Comparison of ENCODE assay signal across 8 cellular contexts in genomic region chr6:44000164-44000842, GRCh38.
DNase-seq lines count a peak whose midpoint lies in the region; ATAC-seq and TF ChIP-seq lines count a peak whose summit lies in the region.

No MANE protein-coding gene starts in this region.

- CTCF ChIA-PET in SK-N-SH (lab: Yijun Ruan, JAX), result interaction anchor here (0.6 to 2.4 kb wide), 10 partner anchors 9 to 336 kb away, joined by 3 to 8 read pairs (median 4); no protein-coding TSS in a partner anchor

- peaks cover 44% of the 10 kb centered on the region for H3K27me3 Mint-ChIP-seq in T-helper 17 cell

- POLR2A ChIA-PET in SK-N-SH (lab: Yijun Ruan, JAX), result interaction anchor here (1.5 kb wide), 1 partner anchor 10 kb away, joined by 6 read pairs; no protein-coding TSS in a partner anchor

- no peak overlapping the region for H3K27ac Mint-ChIP-seq in T-helper 17 cell

- H4K20me1 ChIP-seq in SK-N-SH (ENCODE audit: insufficient read depth), result no peaks in the 10 kb centered on the region

- TF ChIP-seq RAD21 in SK-N-SH (IDR thresholded peaks at IDR 0.05; ENCODE audit: low read length), result no peak

- ATAC-seq in SK-N-SH treated with all-trans-retinoic acid at 6 μM for 48 hours, result no peak
- peak; percentile 25 for ATAC-seq in T-helper 17 cell
- ATAC-seq in lung (ENCODE audit: insufficient read depth, low FRiP score), result peak; percentile 38
- ATAC-seq in HG03439 (IDR thresholded peaks at IDR 0.05; ENCODE audit: unreplicated experiment), result no peak

- H3K79me2 ChIP-seq in SK-N-SH (ENCODE audit: insufficient read depth), result no peaks in the 10 kb centered on the region

- H3K4me1 ChIP-seq in SK-N-SH (ENCODE audit: control insufficient read depth in 1 of 2, insufficient read depth in 2 of 2, low read depth in 1 of 2, low read length in 1 of 2) (peaks cover 11 to 42% of the 10 kb centered on the region in 2 experiments; a peak in 3 of 4 replicates), HUES64 (ENCODE audit: insufficient read depth, low read length) (peaks cover 37% of the 10 kb centered on the region), lung (ENCODE audit: control insufficient read depth in 2 of 2, insufficient read depth in 2 of 2, low read length in 2 of 2) (peaks cover 0 to 10% of the 10 kb centered on the region in 2 donors)

- TF ChIP-seq EP300 in SK-N-SH (IDR thresholded peaks at IDR 0.05; ENCODE audit: borderline replicate concordance in 1 of 2, low read depth in 1 of 2, low read length in 1 of 2), result no peak

- H3K9ac ChIP-seq in SK-N-SH (no peak overlapping the region), HUES64 (ENCODE audit: low read depth, low read length) (no peak overlapping the region)

- H3K4me1 Mint-ChIP-seq in T-helper 17 cell, result peaks cover 8% of the 10 kb centered on the region

- no peaks in the 10 kb centered on the region for H3K36me3 Mint-ChIP-seq in T-helper 17 cell (ENCODE audit: low read depth)

- no peak overlapping the region for H3K4me2 ChIP-seq in SK-N-SH

- H3K27me3 ChIP-seq in SK-N-SH (ENCODE audit: insufficient read depth) (no peaks in the 10 kb centered on the region), HUES64 (ENCODE audit: insufficient read depth, low read length) (peaks cover 13% of the 10 kb centered on the region; the same call in 1 of the 2 replicates), lung (ENCODE audit: control insufficient read depth, insufficient read depth) (no peaks in the 10 kb centered on the region)

- H3K4me3 ChIP-seq in SK-N-SH (ENCODE audit: low read depth in 2 of 2, low read length in 1 of 2) (no peak overlapping the region), HUES64 (ENCODE audit: low read length) (no peak overlapping the region), lung (no peak overlapping the region)

- H3K9me2 ChIP-seq in SK-N-SH, result no peaks in the 10 kb centered on the region

- H3K27ac ChIP-seq in SK-N-SH (ENCODE audit: low read depth in 2 of 2, low read length in 1 of 2), result no peak overlapping the region; a peak in 1 of 4 replicates
- 0 out of 2 replicates have a peak overlapping the region, but pooled peaks have one; percentile 4 for H3K27ac ChIP-seq in HUES64 (ENCODE audit: low read depth, low read length)
- peak overlapping the region in 1 of 2 donors; percentile 66 for H3K27ac ChIP-seq in lung (ENCODE audit: low read depth in 1 of 2, low read length in 1 of 2)

- H2AFZ ChIP-seq in SK-N-SH (ENCODE audit: low read depth), result no peak overlapping the region

- 83% methylated on average over 12 of the region's 14 CpGs for WGBS in SK-N-SH (ENCODE audit: low lambda C conversion rate)
- WGBS in HUES64, result 59% methylated on average over 14 of the region's 14 CpGs
- WGBS in lung, 2 donors, result 39 to 41% methylated on average over 14 of the region's 14 CpGs

- TF ChIP-seq CTCF in SK-N-SH (IDR thresholded peaks at IDR 0.05) (no peak), lung (IDR thresholded peaks at IDR 0.05; ENCODE audit: control extremely low read depth, extremely low read depth) (no peak)

- no peaks in the 10 kb centered on the region for H3K9me3 ChIP-seq in SK-N-SH
- H3K9me3 ChIP-seq in HUES64 (ENCODE audit: insufficient read depth, low read depth, low read length), result no peaks in the 10 kb centered on the region
- no peaks in the 10 kb centered on the region for H3K9me3 ChIP-seq in T-helper 17 cell (ENCODE audit: control insufficient read depth, low read length, poor library complexity, severe bottlenecking)
- no peaks in the 10 kb centered on the region for H3K9me3 ChIP-seq in lung (ENCODE audit: control insufficient read depth in 2 of 2, insufficient read depth in 1 of 2, low read length in 1 of 2)

- in situ Hi-C loops in G401 (cut with HindIII; ENCODE audit: low sequenced_read_pairs), result no loop called here

- DNase-seq in SK-N-SH (peak; percentile 53), T-helper 17 cell (no peak), lung (ENCODE audit: low spot score) (peak; percentile 88), dedifferentiated amniotic fluid mesenchymal stem cell (ENCODE audit: extremely low spot score) (no peak), G401 (ENCODE audit: low spot score) (no peak)

- no peak overlapping the region for H3K4me3 Mint-ChIP-seq in T-helper 17 cell

- no peaks in the 10 kb centered on the region for H3K36me3 ChIP-seq in SK-N-SH (replicated peaks in 1 of 2; ENCODE audit: control insufficient read depth in 1 of 2, insufficient read depth in 2 of 2, low read length in 1 of 2)
- no peaks in the 10 kb centered on the region for H3K36me3 ChIP-seq in HUES64 (ENCODE audit: insufficient read depth, low read length)
- H3K36me3 ChIP-seq in lung (ENCODE audit: control insufficient read depth in 2 of 2, insufficient read depth in 2 of 2, low read length in 2 of 2), result no peaks in the 10 kb centered on the region

- H3F3A ChIP-seq in SK-N-SH (replicated peaks; ENCODE audit: insufficient read depth), result no peaks in the 10 kb centered on the region

TF ChIP-seq in SK-N-SH, 30 proteins besides CTCF, POLR2A, EP300 and RAD21 (continues in another document):
- TF ChIP-seq NFIC (IDR thresholded peaks at IDR 0.05; ENCODE audit: borderline replicate concordance) (no peak), SIN3A (IDR thresholded peaks at IDR 0.05; ENCODE audit: borderline replicate concordance, low read depth, low read length) (no peak), ZBTB33 (IDR thresholded peaks at IDR 0.05; ENCODE audit: borderline replicate concordance, low read depth) (no peak), SMC3 (IDR thresholded peaks at IDR 0.05; ENCODE audit: low read depth, low read length) (no peak), RCOR1 (IDR thresholded peaks at IDR 0.05; ENCODE audit: low read length) (no peak), NRF1 (IDR thresholded peaks at IDR 0.05; ENCODE audit: low read depth, low read length) (no peak), GATA2 (CRISPR knock-in tag; IDR thresholded peaks at IDR 0.05) (no peak), TAF1 (IDR thresholded peaks at IDR 0.05; ENCODE audit: borderline replicate concordance, low read depth, low read length) (no peak), FOXJ3 (CRISPR knock-in tag; IDR thresholded peaks at IDR 0.05) (no peak), YY1 (IDR thresholded peaks at IDR 0.05; ENCODE audit: low read depth) (no peak)

TF ChIP-seq in SK-N-SH treated with all-trans-retinoic acid at 6 μM for 48 hours, 23 proteins besides CTCF, POLR2A, EP300 and RAD21:
- TF ChIP-seq TOX (CRISPR knock-in tag; IDR thresholded peaks at IDR 0.05; ENCODE audit: borderline replicate concordance) (no peak), RARB (CRISPR knock-in tag; IDR thresholded peaks at IDR 0.05) (no peak), PATZ1 (CRISPR knock-in tag; IDR thresholded peaks at IDR 0.05; ENCODE audit: borderline replicate concordance) (no peak), GLIS3 (CRISPR knock-in tag; IDR thresholded peaks at IDR 0.05) (no peak)

Comparison
In these comparisons a context has a peak if more than half of its experiments do, and no peak if none do; other contexts are left out.
1. DNase-seq: peak in SK-N-SH (single experiment) and lung (single experiment); none in T-helper 17 cell (0 of 3), dedifferentiated amniotic fluid mesenchymal stem cell (single experiment) and G401 (single experiment).
2. ATAC-seq: peak in T-helper 17 cell (single experiment) and lung (single experiment); none in SK-N-SH treated with all-trans-retinoic acid at 6 μM for 48 hours (single experiment) and HG03439 (single experiment).